In genomic region chr12:8789341-8790013, GRCh38 we compare ENCODE assay signal across 5 cellular contexts. TPM values are rescaled to one million over a fixed set of nuclear protein-coding genes. Genes with fewer than 3 reads are reported as not detected.
"Had no signal": no experiment of that assay in that cellular context is flagged by ENCODE, and none has a peak within 500 bp of the region (broad histone marks: within the 10 kb centered on the region; RNA-seq: fewer than 3 reads in every experiment).

No MANE protein-coding gene starts in this region.

RNA-seq across cellular contexts. Expression of gene A2ML1, which starts 32.9 kb away (rescaled TPM):
- total RNA-seq: activated naive CD4-positive, alpha-beta T cell treated with anti-CD3 and anti-CD28 coated beads for 36 hours; activated T-helper 17 cell treated with anti-CD3 and anti-CD28 coated beads, Interleukin-2, amount 50 U/mL, for 72 hours; fibroblast of lung; left ventricle myocardium superior; T-helper 1 cell treated with Interleukin-12 subunit alpha and Interleukin-12 subunit beta and Interleukin-4 antibody, amounts not matched to agents 30 ng/mL and 1 ng/mL, for 36 hours had no signal
- polyA plus RNA-seq: fibroblast of lung had no signal
